9 cellular contexts compared by ENCODE assay signal in genomic region chr14:54816450-54816849, GRCh38.
"Had no signal": no experiment of that assay in that cellular context is flagged by ENCODE, and none has a peak within 500 bp of the region (broad histone marks: within the 10 kb centered on the region; RNA-seq: fewer than 3 reads in every experiment).

No MANE protein-coding gene starts in this region.

- ATAC-seq: HCT116, K562 had no signal

- H3K27ac ChIP-seq: GM23248 had no signal

- H3K36me3 ChIP-seq: HAP-1 had no signal

- H3K4me3 ChIP-seq: GM23248, HAP-1, K562 had no signal

- H3K4me1 ChIP-seq: HAP-1 had no signal

- DNase-seq: GM23248, GOT3, H7, HFFc6, IMR-90, KG1 had no signal

- H3K9ac ChIP-seq: GM23248 had no signal

- H3K9me3 ChIP-seq: HAP-1 had no signal
